ENCODE assay signal across 8 cellular contexts in the genomic region with DNA sequence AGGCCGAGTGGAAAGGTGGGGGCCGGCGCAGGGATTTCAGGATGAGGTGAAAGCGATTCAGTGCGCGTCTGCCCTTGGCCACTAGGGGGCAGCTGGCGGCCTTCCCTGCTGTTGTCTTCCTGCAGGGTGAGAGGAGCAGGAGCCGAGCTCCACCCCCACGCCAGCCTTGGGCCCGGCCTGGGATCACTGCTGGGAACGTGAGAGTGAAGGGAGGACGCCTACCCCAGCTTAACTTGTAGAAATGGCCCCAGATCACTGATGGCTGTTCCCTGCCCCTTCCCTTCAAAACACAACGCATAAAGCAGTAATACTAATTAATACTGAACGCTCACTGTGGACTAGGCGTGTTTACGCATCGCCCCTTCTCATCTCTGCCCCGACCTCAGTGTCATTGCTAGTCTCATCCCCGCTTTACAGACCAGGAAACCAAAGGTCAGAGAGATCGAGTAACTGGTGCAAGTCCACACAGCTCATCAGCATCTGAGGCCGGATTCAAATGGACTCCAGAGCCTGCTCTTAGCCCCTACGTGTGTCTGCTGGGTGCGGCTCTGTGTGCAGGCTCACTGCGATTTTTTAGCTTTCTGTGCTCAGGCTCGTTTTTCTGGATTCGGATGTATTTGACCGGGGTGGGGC. TPM values are rescaled to one million over a fixed set of nuclear protein-coding genes. Genes with fewer than 3 reads are reported as not detected.
DNase-seq lines count a peak whose midpoint lies in the region; ATAC-seq, FAIRE-seq and TF ChIP-seq lines count a peak whose summit lies in the region.

No MANE protein-coding gene starts in this region.

- H3K4me3 ChIP-seq in hepatocyte, result no peak overlapping the region
- H3K4me3 ChIP-seq in gastrocnemius medialis, result no peak overlapping the region

- no peak for TF ChIP-seq POLR2A in gastrocnemius medialis (IDR thresholded peaks at IDR 0.05)

- H3K36me3 ChIP-seq in hepatocyte (replicated peaks; ENCODE audit: insufficient read depth, low read depth) (no peaks in the 10 kb centered on the region), gastrocnemius medialis (no peaks in the 10 kb centered on the region)

- H3K9me2 ChIP-seq in hepatocyte (replicated peaks; ENCODE audit: insufficient read depth), result no peaks in the 10 kb centered on the region

- H3K27ac ChIP-seq in 22Rv1 (peak overlapping the region; percentile 40), hepatocyte (no peak overlapping the region), gastrocnemius medialis (peak overlapping the region; percentile 8 to 61 (median 45))

- peaks cover 4% of the 10 kb centered on the region for H3K4me1 ChIP-seq in hepatocyte (ENCODE audit: insufficient read depth)
- peaks cover 22 to 31% of the 10 kb centered on the region in 2 donors for H3K4me1 ChIP-seq in gastrocnemius medialis

- H3K9me3 ChIP-seq in hepatocyte (ENCODE audit: low read depth) (no peaks in the 10 kb centered on the region), gastrocnemius medialis (no peaks in the 10 kb centered on the region)

- WGBS in hepatocyte (ENCODE audit: low lambda C conversion rate, missing lambda C conversion rate), result 45% methylated on average over 27 of the region's 27 CpGs

- peak; percentile 100 for TF ChIP-seq CTCF in 22Rv1 (IDR thresholded peaks at IDR 0.05)
- TF ChIP-seq CTCF in hepatocyte (IDR thresholded peaks at IDR 0.05; ENCODE audit: poor library complexity), result peak; percentile 98
- peak; percentile 94 to 98 (median 95) for TF ChIP-seq CTCF in gastrocnemius medialis (IDR thresholded peaks at IDR 0.05 in 4 of 5, conservative IDR thresholded peaks at IDR 0.05 in 1 of 5)

- no peaks in the 10 kb centered on the region for H3K79me2 ChIP-seq in hepatocyte

- no peak overlapping the region for H2AFZ ChIP-seq in hepatocyte

- FAIRE-seq in TTC549 (lab: Jason Lieb, UNC), result peak; percentile 5

- DNase-seq in GM19240 (ENCODE audit: insufficient read length, low spot score), result peak; percentile 80
- peak; percentile 39 for DNase-seq in NCI-H2029 treated with DMSO at 0.1 percent for 48 hours (lab: John Stamatoyannopoulos, UW)
- peak; percentile 91 for DNase-seq in astrocyte of the hippocampus (ENCODE audit: low read depth, low spot score)
- DNase-seq in hepatocyte (ENCODE audit: low spot score), result peak; percentile 92
- DNase-seq in gastrocnemius medialis, result peak; percentile 76 to 81

- in situ Hi-C loops in gastrocnemius medialis (cut with MboI; ENCODE audit: low sequenced_read_pairs in 4 of 4), result no loop called here

- no peaks in the 10 kb centered on the region for H3K27me3 ChIP-seq in hepatocyte
- H3K27me3 ChIP-seq in gastrocnemius medialis, result no peaks in the 10 kb centered on the region

- intact Hi-C loops in gastrocnemius medialis (cut with DNase I; ENCODE audit: low total_unique reads), result loop anchor here (1.0 to 5.0 kb wide), 3 partner anchors 81 to 177 kb away; partner anchors contain the start of gene FAM222A

- no peaks in the 10 kb centered on the region for H4K20me1 ChIP-seq in hepatocyte (ENCODE audit: insufficient read depth, poor library complexity, severe bottlenecking)

- ATAC-seq in gastrocnemius medialis (peak; percentile 53 to 60), HG03108 (IDR thresholded peaks at IDR 0.05; ENCODE audit: unreplicated experiment) (no peak)

- peak overlapping the region; percentile 60 for H3K4me2 ChIP-seq in hepatocyte

RNA-seq across cellular contexts. Expression of gene MVK, which starts 24.3 kb away (rescaled TPM):
- total RNA-seq in hepatocyte (32.8 and 34.3 TPM in 2 replicates), gastrocnemius medialis (10 to 100 TPM in 2 of 4 donors, 1 to 10 TPM in 2; 3.2 to 14.2 (median 9.1) TPM)
- polyA plus RNA-seq in hepatocyte, result 16.0 and 18.3 TPM in 2 replicates

RNA-seq across cellular contexts. Expression of gene MMAB, which starts 24.6 kb away (rescaled TPM):
- total RNA-seq in hepatocyte, result 46.6 and 66.6 TPM in 2 replicates
- polyA plus RNA-seq in hepatocyte, result 80.6 and 80.8 TPM in 2 replicates
- total RNA-seq in gastrocnemius medialis, result 10 to 100 TPM; 21.2 to 54.3 (median 25.6) TPM

Comparison
In these comparisons a context has a peak if more than half of its experiments do, and no peak if none do; other contexts are left out.
1. DNase-seq: peak in every context shown above with its lines; median percentile 92 in hepatocyte; 91 in astrocyte of the hippocampus; 80 in GM19240; 78 in gastrocnemius medialis; 39 in NCI-H2029 treated with DMSO at 0.1 percent for 48 hours.